In genomic region chr1:6358757-6359567, GRCh38 we compare ENCODE assay signal across 8 cellular contexts. TPM values are rescaled to one million over a fixed set of nuclear protein-coding genes. Genes with fewer than 3 reads are reported as not detected.
A peak's percentile ranks its signal among the peaks of the same experiment; 100 is the strongest.
DNase-seq lines count a peak whose midpoint lies in the region; ATAC-seq and TF ChIP-seq lines count a peak whose summit lies in the region.

No MANE protein-coding gene starts in this region.

- H3K36me3 Mint-ChIP-seq in activated CD8-positive, alpha-beta T cell treated with anti-CD3 and anti-CD28 coated beads for 36 hours (ENCODE audit: low read depth): peaks cover 2% of the 10 kb centered on the region

- peaks cover 37% of the 10 kb centered on the region for H3K4me1 Mint-ChIP-seq in activated CD8-positive, alpha-beta T cell treated with anti-CD3 and anti-CD28 coated beads for 36 hours (ENCODE audit: low read depth)

- intact Hi-C loops in activated CD8-positive, alpha-beta T cell treated with anti-CD3 and anti-CD28 coated beads for 36 hours (cut with micrococcal nuclease): loop anchor here (5.0 kb wide), 1 partner anchor 33 kb away; the partner anchor contains the start of gene ACOT7
- intact Hi-C loops in esophagus squamous epithelium (cut with DNase I): loop anchor here (5.0 kb wide), 1 partner anchor 38 kb away; no protein-coding TSS in a partner anchor

- H3K9me3 ChIP-seq in esophagus squamous epithelium: no peaks in the 10 kb centered on the region
- H3K9me3 ChIP-seq in trophoblast cell (ENCODE audit: insufficient read depth, low read depth, low read length): peaks cover 3% of the 10 kb centered on the region

- H3K36me3 ChIP-seq in GM06990 (ENCODE audit: control insufficient read depth, insufficient read depth, low read length) (no peaks in the 10 kb centered on the region), esophagus squamous epithelium (no peaks in the 10 kb centered on the region), trophoblast cell (ENCODE audit: control insufficient read depth in 1 of 2, insufficient read depth in 2 of 2, low read length in 2 of 2) (no peaks in the 10 kb centered on the region)

- H3K79me1 ChIP-seq in trophoblast cell (ENCODE audit: low read length): no peaks in the 10 kb centered on the region

- POLR2A ChIA-PET in activated CD8-positive, alpha-beta T cell treated with anti-CD3 and anti-CD28 coated beads for 36 hours (lab: Charles Lee): interaction anchor here (0.8 to 1.4 kb wide), 6 partner anchors 9 to 57 kb away, joined by 3 to 5 read pairs (median 4); no protein-coding TSS in a partner anchor

- no peak overlapping the region for H3K4me2 ChIP-seq in trophoblast cell (ENCODE audit: low read length)

- no peak overlapping the region for H3K23ac ChIP-seq in trophoblast cell (ENCODE audit: low read length)

- H3K27me3 ChIP-seq in GM06990 (replicated peaks; ENCODE audit: control insufficient read depth, insufficient read depth, low read length): no peaks in the 10 kb centered on the region
- no peaks in the 10 kb centered on the region for H3K27me3 ChIP-seq in esophagus squamous epithelium
- H3K27me3 ChIP-seq in trophoblast cell (ENCODE audit: insufficient read depth, low read length): no peaks in the 10 kb centered on the region

- peak; percentile 41 for ATAC-seq in HG02973 (IDR thresholded peaks at IDR 0.05; ENCODE audit: unreplicated experiment)
- ATAC-seq in activated CD8-positive, alpha-beta T cell treated with anti-CD3 and anti-CD28 coated beads for 36 hours: peak; percentile 70

- peak overlapping the region; percentile 32 for H4K8ac ChIP-seq in trophoblast cell (ENCODE audit: low read depth, low read length)

- H4K91ac ChIP-seq in trophoblast cell (ENCODE audit: low read depth, low read length): peak overlapping the region; percentile 30

- peak overlapping the region; percentile 91 for H3K27ac Mint-ChIP-seq in activated CD8-positive, alpha-beta T cell treated with anti-CD3 and anti-CD28 coated beads for 36 hours

- no peak overlapping the region for H4K12ac ChIP-seq in trophoblast cell (ENCODE audit: low read depth, low read length)

- peak overlapping the region; percentile 44 for H3K4me3 ChIP-seq in GM06990 (replicated peaks; ENCODE audit: low read depth, low read length)
- H3K4me3 ChIP-seq in esophagus squamous epithelium: peak overlapping the region in 2 of 4 donors; percentile 6 to 27
- H3K4me3 ChIP-seq in trophoblast cell (ENCODE audit: low read depth, low read length): no peak overlapping the region

- DNase-seq in GM06990 (ENCODE audit: extremely low read depth, insufficient read length): peak; percentile 50
- peak; percentile 71 for DNase-seq in activated CD8-positive, alpha-beta T cell treated with anti-CD3 and anti-CD28 coated beads for 36 hours
- no peak for DNase-seq in esophagus squamous epithelium (lab: John Stamatoyannopoulos, UW)
- DNase-seq in trophoblast cell: no peak
- no peak for DNase-seq in NCI-H2171 treated with DMSO at 0.1 percent for 48 hours (lab: John Stamatoyannopoulos, UW)
- DNase-seq in medulla oblongata (ENCODE audit: extremely low spot score): no peak
- no peak for DNase-seq in RKO (ENCODE audit: low spot score)

- peak overlapping the region; percentile 50 for H2AFZ ChIP-seq in trophoblast cell (ENCODE audit: insufficient read depth, low read length, poor library complexity)

- H3K27ac ChIP-seq in esophagus squamous epithelium (peak overlapping the region; percentile 75 to 94 (median 84)), trophoblast cell (ENCODE audit: low read depth, low read length) (no peak overlapping the region)

- no peak overlapping the region for H3K9ac ChIP-seq in trophoblast cell (ENCODE audit: low read length)

- TF ChIP-seq POLR2A in esophagus squamous epithelium (IDR thresholded peaks at IDR 0.05): no peak

- CTCF ChIA-PET in activated CD8-positive, alpha-beta T cell treated with anti-CD3 and anti-CD28 coated beads for 36 hours (lab: Charles Lee): interaction anchor here (0.9 to 7.0 kb wide), 13 partner anchors 11 to 113 kb away, joined by 3 to 62 read pairs (median 4); no protein-coding TSS in a partner anchor

- WGBS in esophagus squamous epithelium, 2 donors: 12 to 15% methylated on average over 11 to 13 of the region's 15 CpGs
- no CpG with 5 or more reads among the region's 15 CpGs for WGBS in trophoblast cell (ENCODE audit: extremely low coverage, insufficient coverage, insufficient read length)

- H2BK12ac ChIP-seq in trophoblast cell (ENCODE audit: low read length): no peak overlapping the region

- peak overlapping the region; percentile 46 for H3K4me3 Mint-ChIP-seq in activated CD8-positive, alpha-beta T cell treated with anti-CD3 and anti-CD28 coated beads for 36 hours

- H3K79me2 ChIP-seq in trophoblast cell (ENCODE audit: control insufficient read depth, insufficient read depth, low read length, poor library complexity): peaks cover 1% of the 10 kb centered on the region

- peak overlapping the region; percentile 43 for H3K18ac ChIP-seq in trophoblast cell (ENCODE audit: low read length)

- no peaks in the 10 kb centered on the region for H3K9me3 Mint-ChIP-seq in activated CD8-positive, alpha-beta T cell treated with anti-CD3 and anti-CD28 coated beads for 36 hours

- no peak overlapping the region for H3K4ac ChIP-seq in trophoblast cell (ENCODE audit: low read depth, low read length)

- no peak overlapping the region for H2BK120ac ChIP-seq in trophoblast cell (ENCODE audit: insufficient read depth, low read length, poor library complexity)

- H3K27me3 Mint-ChIP-seq in activated CD8-positive, alpha-beta T cell treated with anti-CD3 and anti-CD28 coated beads for 36 hours: no peaks in the 10 kb centered on the region

- no peak overlapping the region for H2BK5ac ChIP-seq in trophoblast cell (ENCODE audit: low read depth, low read length, poor library complexity)

- TF ChIP-seq CTCF in GM06990 (IDR thresholded peaks at IDR 0.05; ENCODE audit: insufficient read depth, low read length, poor library complexity, severe bottlenecking): no peak
- TF ChIP-seq CTCF in activated CD8-positive, alpha-beta T cell treated with anti-CD3 and anti-CD28 coated beads for 36 hours (IDR thresholded peaks at IDR 0.05): no peak
- no peak for TF ChIP-seq CTCF in esophagus squamous epithelium (IDR thresholded peaks at IDR 0.05)

- no peak overlapping the region for H3K14ac ChIP-seq in trophoblast cell (ENCODE audit: low read length)

- H3K4me1 ChIP-seq in esophagus squamous epithelium: peaks cover 50 to 81% (median 56%) of the 10 kb centered on the region in 3 donors
- peaks cover 14 to 19% of the 10 kb centered on the region in 2 experiments for H3K4me1 ChIP-seq in trophoblast cell (ENCODE audit: control insufficient read depth in 1 of 2, insufficient read depth in 2 of 2, low read length in 2 of 2)

- peak overlapping the region; percentile 9 for H2AK5ac ChIP-seq in trophoblast cell (ENCODE audit: low read length)

RNA-seq across cellular contexts. Expression of gene ACOT7, which starts 34.6 kb away (rescaled TPM):
- total RNA-seq in activated CD8-positive, alpha-beta T cell treated with anti-CD3 and anti-CD28 coated beads for 36 hours: 10 to 100 TPM; 80.4 to 86.7 TPM
- total RNA-seq in esophagus squamous epithelium: 10 to 100 TPM; 23.5 to 50.7 (median 39.0) TPM
- polyA plus RNA-seq in trophoblast cell (2013): 30.7 and 31.4 TPM in 2 replicates

Comparison
In these comparisons a context has a peak if more than half of its experiments do, and no peak if none do; other contexts are left out.
1. DNase-seq: peak in GM06990 (single experiment) and activated CD8-positive, alpha-beta T cell treated with anti-CD3 and anti-CD28 coated beads for 36 hours (single experiment); none in esophagus squamous epithelium (single experiment), trophoblast cell (0 of 2), NCI-H2171 treated with DMSO at 0.1 percent for 48 hours (single experiment), medulla oblongata (single experiment) and RKO (single experiment).